22 cellular contexts compared by ENCODE assay signal in genomic region chr13:57740719-57741118, GRCh38.
A peak's percentile ranks its signal among the peaks of the same experiment; 100 is the strongest.
DNase-seq lines count a peak whose midpoint lies in the region; ATAC-seq, FAIRE-seq and TF ChIP-seq lines count a peak whose summit lies in the region.
"Had no signal": no experiment of that assay in that cellular context is flagged by ENCODE, and none has a peak within 500 bp of the region (broad histone marks: within the 10 kb centered on the region; RNA-seq: fewer than 3 reads in every experiment).

No MANE protein-coding gene starts in this region.

- H3K4me2 ChIP-seq in astrocyte (ENCODE audit: low read length) = no peak overlapping the region

- H3K36me3 Mint-ChIP-seq in astrocyte (ENCODE audit: low read depth, unreplicated experiment) = no peaks in the 10 kb centered on the region
- H3K36me3 Mint-ChIP-seq: type B pancreatic cell had no signal

- 16 to 29% (median 25%) methylated on average over 2 of the region's 2 CpGs for WGBS in heart left ventricle, 4 donors

- H3K27ac ChIP-seq in astrocyte (ENCODE audit: low read depth, low read length) (no peak overlapping the region), heart left ventricle (no peak overlapping the region)
- H3K27ac ChIP-seq: adrenal gland, GM23248, left lung, SJCRH30, stomach had no signal

- H3K4me3 ChIP-seq in astrocyte (ENCODE audit: insufficient read depth, low read depth, low read length) (no peak overlapping the region), heart left ventricle (no peak overlapping the region)
- H3K4me3 ChIP-seq: adrenal gland, GM23248, left lung, SJCRH30, stomach had no signal

- no peaks in the 10 kb centered on the region for H3K27me3 ChIP-seq in astrocyte (ENCODE audit: insufficient read depth, low read length)
- H3K27me3 ChIP-seq in heart left ventricle = no peaks in the 10 kb centered on the region
- H3K27me3 ChIP-seq: adrenal gland, left lung, SJCRH30, stomach had no signal

- no peaks in the 10 kb centered on the region for H3K79me2 ChIP-seq in astrocyte (ENCODE audit: insufficient read depth, low read length)

- peaks cover 6% of the 10 kb centered on the region for H3K4me1 Mint-ChIP-seq in astrocyte (ENCODE audit: low read depth, unreplicated experiment)
- H3K4me1 Mint-ChIP-seq: B cell had no signal

- no peak overlapping the region for H3K4me3 Mint-ChIP-seq in astrocyte (ENCODE audit: unreplicated experiment)
- H3K4me3 Mint-ChIP-seq: B cell, neural crest cell, type B pancreatic cell had no signal

- no peak overlapping the region for H3K27ac Mint-ChIP-seq in astrocyte (ENCODE audit: unreplicated experiment)
- H3K27ac Mint-ChIP-seq: B cell, type B pancreatic cell had no signal

- DNase-seq in NCI-H1694 treated with DMSO at 0.1 percent for 48 hours (lab: John Stamatoyannopoulos, UW) (peak; percentile 51), astrocyte (ENCODE audit: low read depth) (peak; percentile 31), heart left ventricle (peak in 4 of 5 donors; percentile 42 to 48 (median 46)), pons (ENCODE audit: low spot score) (peak; percentile 76), AML-193 (lab: John Stamatoyannopoulos, UW) (no peak)
- DNase-seq: activated CD8-positive, alpha-beta memory T cell treated with anti-CD3 and anti-CD28 coated beads, Interleukin-2, amount 50 U/mL, for 48 hours; activated effector memory CD4-positive, alpha-beta T cell treated with anti-CD3 and anti-CD28 coated beads, Interleukin-2, amount 50 U/mL, for 16 hours; effector memory CD4-positive, alpha-beta T cell; GM23248; left lung; MM.1S; NCI-H187; NCI-H2227 treated with DMSO at 0.1 percent for 48 hours; SJCRH30; stomach had no signal

- intact Hi-C loops in heart left ventricle (cut with DNase I) = no loop called here

- no peaks in the 10 kb centered on the region for H3K9me3 Mint-ChIP-seq in astrocyte (ENCODE audit: unreplicated experiment)
- H3K9me3 Mint-ChIP-seq: neural crest cell, type B pancreatic cell had no signal

- H3K9me3 ChIP-seq in astrocyte (ENCODE audit: insufficient read depth, low read depth, low read length) (no peaks in the 10 kb centered on the region), heart left ventricle (no peaks in the 10 kb centered on the region)
- H3K9me3 ChIP-seq: adrenal gland, left lung, SJCRH30, stomach had no signal

- FAIRE-seq in astrocyte (lab: Jason Lieb, UNC) = no peak

- no peaks in the 10 kb centered on the region for H3K4me1 ChIP-seq in astrocyte (ENCODE audit: insufficient read depth, low read length)
- H3K4me1 ChIP-seq in heart left ventricle = peaks cover 0 to 21% (median 5%) of the 10 kb centered on the region in 12 donors
- H3K4me1 ChIP-seq: left lung, stomach had no signal

- no peak for TF ChIP-seq CTCF in astrocyte (IDR thresholded peaks at IDR 0.05; ENCODE audit: insufficient read depth, low read depth, low read length)
- no peak for TF ChIP-seq CTCF in heart left ventricle (IDR thresholded peaks at IDR 0.05)

- H3K27me3 Mint-ChIP-seq in astrocyte (ENCODE audit: low read depth, unreplicated experiment) = no peaks in the 10 kb centered on the region
- H3K27me3 Mint-ChIP-seq: B cell, type B pancreatic cell had no signal

- H2AFZ ChIP-seq in astrocyte (ENCODE audit: low read depth, low read length) = no peak overlapping the region
- H2AFZ ChIP-seq: GM23248 had no signal

- no peak overlapping the region for H3K9ac ChIP-seq in astrocyte (ENCODE audit: low read length)
- H3K9ac ChIP-seq: GM23248 had no signal

- no peak for TF ChIP-seq POLR2A in heart left ventricle (IDR thresholded peaks at IDR 0.05)

- no peaks in the 10 kb centered on the region for H4K20me1 ChIP-seq in astrocyte (ENCODE audit: insufficient read depth, low read length)

- ATAC-seq in heart left ventricle (peak; percentile 55 to 89 (median 74)), HG02852 (IDR thresholded peaks at IDR 0.05; ENCODE audit: unreplicated experiment) (no peak), HG03135 (IDR thresholded peaks at IDR 0.05; ENCODE audit: unreplicated experiment) (no peak)
- ATAC-seq: esophagus mucosa, left lung had no signal

- H3K36me3 ChIP-seq in astrocyte (ENCODE audit: insufficient read depth, low read length) (no peaks in the 10 kb centered on the region), heart left ventricle (no peaks in the 10 kb centered on the region)
- H3K36me3 ChIP-seq: adrenal gland, left lung, SJCRH30, stomach had no signal

Comparison
In these comparisons a context has a peak if more than half of its experiments do, and no peak if none do; other contexts are left out.
1. DNase-seq: peak in NCI-H1694 treated with DMSO at 0.1 percent for 48 hours (single experiment), astrocyte (single experiment), heart left ventricle (4 of 5) and pons (single experiment); none in AML-193 (0 of 2).
2. ATAC-seq: peak in heart left ventricle (4 of 4); none in HG02852 (single experiment) and HG03135 (single experiment).